19 cellular contexts compared by ENCODE assay signal in genomic region chr2:241499146-241499965, GRCh38. TPM values are rescaled to one million over a fixed set of nuclear protein-coding genes. Genes with fewer than 3 reads are reported as not detected.
DNase-seq lines count a peak whose midpoint lies in the region; ATAC-seq, FAIRE-seq and TF ChIP-seq lines count a peak whose summit lies in the region.
"Had no signal": no experiment of that assay in that cellular context is flagged by ENCODE, and none has a peak within 500 bp of the region (broad histone marks: within the 10 kb centered on the region; RNA-seq: fewer than 3 reads in every experiment).

No MANE protein-coding gene starts in this region.

- H3K9me3 Mint-ChIP-seq in activated T-cell treated with anti-CD3 and anti-CD28 coated beads, Interleukin-2, amount 50 U/mL, for 4 hours = no peaks in the 10 kb centered on the region
- H3K9me3 Mint-ChIP-seq: activated naive CD8-positive, alpha-beta T cell treated with anti-CD3 and anti-CD28 coated beads, Interleukin-2, amount 50 U/mL, for 24 hours; activated T-helper 17 cell treated with anti-CD3 and anti-CD28 coated beads, Interleukin-2, amount 50 U/mL, for 72 hours; central memory CD8-positive, alpha-beta T cell; effector memory CD8-positive, alpha-beta T cell; nephron; T-helper 1 cell treated with Interleukin-12 subunit alpha and Interleukin-12 subunit beta and Interleukin-4 antibody, amounts not matched to agents 30 μg/mL and 1 μg/mL, for 36 hours had no signal

- TF ChIP-seq POLR2A in gastrocnemius medialis (IDR thresholded peaks at IDR 0.05) = no peak

- in situ Hi-C loops in astrocyte of the cerebellum (cut with HindIII; ENCODE audit: low sequenced_read_pairs) (no loop called here), gastrocnemius medialis (cut with MboI; ENCODE audit: low sequenced_read_pairs in 4 of 4) (no loop called here)

- no peaks in the 10 kb centered on the region for H3K27me3 ChIP-seq in gastrocnemius medialis
- H3K27me3 ChIP-seq: transverse colon had no signal

- H3K27me3 Mint-ChIP-seq in activated T-cell treated with anti-CD3 and anti-CD28 coated beads, Interleukin-2, amount 50 U/mL, for 4 hours (ENCODE audit: low read depth) = no peaks in the 10 kb centered on the region
- H3K27me3 Mint-ChIP-seq: activated naive CD8-positive, alpha-beta T cell treated with anti-CD3 and anti-CD28 coated beads, Interleukin-2, amount 50 U/mL, for 24 hours; activated T-helper 17 cell treated with anti-CD3 and anti-CD28 coated beads, Interleukin-2, amount 50 U/mL, for 72 hours; central memory CD8-positive, alpha-beta T cell; effector memory CD8-positive, alpha-beta T cell had no signal

- peaks cover 4% of the 10 kb centered on the region for H3K36me3 Mint-ChIP-seq in activated T-cell treated with anti-CD3 and anti-CD28 coated beads, Interleukin-2, amount 50 U/mL, for 4 hours (ENCODE audit: insufficient read depth)

- TF ChIP-seq CTCF in astrocyte of the cerebellum (IDR thresholded peaks at IDR 0.05; ENCODE audit: low read depth, low read length, missing control alignments) = no peak
- TF ChIP-seq CTCF in gastrocnemius medialis (IDR thresholded peaks at IDR 0.05 in 4 of 5, conservative IDR thresholded peaks at IDR 0.05 in 1 of 5) = no peak

- DNase-seq in HTR-8/SVneo (ENCODE audit: insufficient read length, low spot score) (no peak), NCI-H2107 (lab: John Stamatoyannopoulos, UW) (peak; percentile 74), astrocyte of the cerebellum (ENCODE audit: low read depth) (peak; percentile 6), gastrocnemius medialis (peak in 1 of 2 donors; percentile 37), hypothalamus (lab: John Stamatoyannopoulos, UW) (no peak)
- DNase-seq in activated T-cell treated with anti-CD3 and anti-CD28 coated beads, Interleukin-2, amount 50 U/mL, for 4 hours = no peak
- DNase-seq: activated naive CD8-positive, alpha-beta T cell treated with anti-CD3 and anti-CD28 coated beads, Interleukin-2, amount 50 U/mL, for 24 hours; DMS153; effector memory CD8-positive, alpha-beta T cell; mesendoderm; Right ventricle myocardium superior; stimulated activated naive CD8-positive, alpha-beta T cell treated with anti-CD3 and anti-CD28 coated beads, Interleukin-15, Interleukin-2, amounts not matched to agents 100 U/mL and 50 U/mL, for 24 hours; transverse colon had no signal

- no peaks in the 10 kb centered on the region for H3K9me3 ChIP-seq in gastrocnemius medialis
- H3K9me3 ChIP-seq: transverse colon had no signal

- H3K36me3 ChIP-seq in gastrocnemius medialis = peaks cover 0 to 59% of the 10 kb centered on the region in 2 donors
- H3K36me3 ChIP-seq: transverse colon had no signal

- H3K4me1 ChIP-seq in gastrocnemius medialis = peaks cover 49 to 51% of the 10 kb centered on the region in 2 donors

- peak overlapping the region; percentile 93 to 98 (median 96) for H3K27ac ChIP-seq in gastrocnemius medialis
- H3K27ac ChIP-seq: transverse colon had no signal

- intact Hi-C loops in gastrocnemius medialis (cut with DNase I; ENCODE audit: low total_unique reads) = no loop called here

- no peaks in the 10 kb centered on the region for H3K4me1 Mint-ChIP-seq in activated T-cell treated with anti-CD3 and anti-CD28 coated beads, Interleukin-2, amount 50 U/mL, for 4 hours (ENCODE audit: low read depth)
- H3K4me1 Mint-ChIP-seq: activated naive CD8-positive, alpha-beta T cell treated with anti-CD3 and anti-CD28 coated beads, Interleukin-2, amount 50 U/mL, for 24 hours; activated T-helper 17 cell treated with anti-CD3 and anti-CD28 coated beads, Interleukin-2, amount 50 U/mL, for 72 hours; central memory CD8-positive, alpha-beta T cell had no signal

- H3K4me3 ChIP-seq in astrocyte of the cerebellum (ENCODE audit: low read depth, low read length) = no peak overlapping the region
- no peak overlapping the region for H3K4me3 ChIP-seq in gastrocnemius medialis
- H3K4me3 ChIP-seq: transverse colon had no signal

- ATAC-seq in gastrocnemius medialis = peak in 1 of 2 donors; percentile 12
- ATAC-seq in activated T-cell treated with anti-CD3 and anti-CD28 coated beads, Interleukin-2, amount 50 U/mL, for 4 hours = no peak
- no peak for ATAC-seq in HG03521 (IDR thresholded peaks at IDR 0.05; ENCODE audit: unreplicated experiment)
- ATAC-seq: activated naive CD8-positive, alpha-beta T cell treated with anti-CD3 and anti-CD28 coated beads, Interleukin-2, amount 50 U/mL, for 24 hours; activated T-helper 17 cell treated with anti-CD3 and anti-CD28 coated beads, Interleukin-2, amount 50 U/mL, for 72 hours; effector memory CD8-positive, alpha-beta T cell; stimulated activated naive CD8-positive, alpha-beta T cell treated with anti-CD3 and anti-CD28 coated beads, Interleukin-15, Interleukin-2, amounts not matched to agents 100 U/mL and 50 U/mL, for 24 hours had no signal

- no peak overlapping the region for H3K4me3 Mint-ChIP-seq in activated T-cell treated with anti-CD3 and anti-CD28 coated beads, Interleukin-2, amount 50 U/mL, for 4 hours
- H3K4me3 Mint-ChIP-seq: activated naive CD8-positive, alpha-beta T cell treated with anti-CD3 and anti-CD28 coated beads, Interleukin-2, amount 50 U/mL, for 24 hours; activated T-helper 17 cell treated with anti-CD3 and anti-CD28 coated beads, Interleukin-2, amount 50 U/mL, for 72 hours; central memory CD8-positive, alpha-beta T cell; effector memory CD8-positive, alpha-beta T cell; nephron; T-helper 1 cell treated with Interleukin-12 subunit alpha and Interleukin-12 subunit beta and Interleukin-4 antibody, amounts not matched to agents 30 μg/mL and 1 μg/mL, for 36 hours had no signal

- FAIRE-seq in HTR-8/SVneo (lab: Jason Lieb, UNC) = peak; percentile 31
- FAIRE-seq: H54 had no signal

RNA-seq across cellular contexts. Expression of gene STK25, which starts 9.0 kb away (rescaled TPM):
- 100 to 1,000 TPM; 407 to 555 (median 524) TPM for total RNA-seq in gastrocnemius medialis
- 100 to 1,000 TPM in 2 of 3 donors, 10 to 100 TPM in 1; 97.1 to 104 (median 100) TPM for total RNA-seq in activated T-cell treated with anti-CD3 and anti-CD28 coated beads, Interleukin-2, amount 50 U/mL, for 4 hours

RNA-seq across cellular contexts. Expression of gene BOK, which starts 59.2 kb away (rescaled TPM):
- 1 to 10 TPM in 3 of 4 donors, under 1 TPM in 1; 0.92 to 4.7 (median 2.3) TPM for total RNA-seq in gastrocnemius medialis
- under 1 TPM; 0.15 to 0.19 (median 0.16) TPM for total RNA-seq in activated T-cell treated with anti-CD3 and anti-CD28 coated beads, Interleukin-2, amount 50 U/mL, for 4 hours

Comparison
In these comparisons a context has a peak if more than half of its experiments do, and no peak if none do; other contexts are left out.
1. DNase-seq: peak in NCI-H2107 (single experiment) and astrocyte of the cerebellum (single experiment); none in HTR-8/SVneo (single experiment), activated T-cell treated with anti-CD3 and anti-CD28 coated beads, Interleukin-2, amount 50 U/mL, for 4 hours (single experiment) and hypothalamus (0 of 51).